Comparison of ENCODE assay signal across 24 cellular contexts in genomic region chr4:76558391-76559235, GRCh38.
DNase-seq lines count a peak whose midpoint lies in the region; FAIRE-seq and TF ChIP-seq lines count a peak whose summit lies in the region.
"Had no signal": no experiment of that assay in that cellular context is flagged by ENCODE, and none has a peak within 500 bp of the region (broad histone marks: within the 10 kb centered on the region; RNA-seq: fewer than 3 reads in every experiment).

No MANE protein-coding gene starts in this region.

- FAIRE-seq in H1 (lab: Jason Lieb, UNC), result peak; percentile 77
- FAIRE-seq: endothelial cell of umbilical vein had no signal

- no peak overlapping the region for H4K91ac ChIP-seq in H1 (replicated peaks; ENCODE audit: insufficient read length, low read length)

- no peaks in the 10 kb centered on the region for H3K79me1 ChIP-seq in H1 (ENCODE audit: low read depth, low read length)

- H3K9me3 ChIP-seq in HUES6 (ENCODE audit: control insufficient read depth, insufficient read depth, low read depth, low read length) (peaks cover 5% of the 10 kb centered on the region; the same call in 1 of the 2 replicates), H1 (ENCODE audit: insufficient read depth in 2 of 2, low read depth in 1 of 2, low read length in 1 of 2) (peaks cover 3 to 6% of the 10 kb centered on the region in 2 experiments; a peak in 1 of 4 replicates), neural cell (ENCODE audit: low read length) (peaks cover 5% of the 10 kb centered on the region)
- H3K9me3 ChIP-seq in effector memory CD4-positive, alpha-beta T cell (ENCODE audit: control insufficient read depth, low read length), result no peaks in the 10 kb centered on the region
- H3K9me3 ChIP-seq: body of pancreas, colonic mucosa, testis had no signal

- H3K4me2 ChIP-seq in H1 (ENCODE audit: insufficient read depth in 1 of 2, low read depth in 2 of 2, low read length in 2 of 2) (peak overlapping the region; percentile 54), neural cell (ENCODE audit: low read length) (peak overlapping the region; percentile 28)

- no peaks in the 10 kb centered on the region for H3K36me3 ChIP-seq in HUES6 (ENCODE audit: control insufficient read depth, insufficient read depth, low read length)
- no peaks in the 10 kb centered on the region for H3K36me3 ChIP-seq in H1 (ENCODE audit: control insufficient read depth in 2 of 4, insufficient read depth in 4 of 4, low read length in 3 of 4)
- no peaks in the 10 kb centered on the region for H3K36me3 ChIP-seq in neural cell (ENCODE audit: insufficient read depth, low read length)
- no peaks in the 10 kb centered on the region for H3K36me3 ChIP-seq in effector memory CD4-positive, alpha-beta T cell (ENCODE audit: control insufficient read depth, insufficient read depth, low read length)
- H3K36me3 ChIP-seq: colonic mucosa had no signal

- H3F3A ChIP-seq in neural cell (ENCODE audit: insufficient read depth, low read length, poor library complexity, severe bottlenecking), result no peaks in the 10 kb centered on the region

- no peaks in the 10 kb centered on the region for H3K27me3 Mint-ChIP-seq in Calu3 (ENCODE audit: unreplicated experiment)

- peak overlapping the region; percentile 30 for H3K4me3 Mint-ChIP-seq in Calu3 (ENCODE audit: low read depth, unreplicated experiment)
- H3K4me3 Mint-ChIP-seq: activated CD4-positive, alpha-beta T cell treated with anti-CD3 and anti-CD28 coated beads for 36 hours; CD4-positive, alpha-beta T cell; memory B cell; naive thymus-derived CD4-positive, alpha-beta T cell; stimulated activated memory B cell treated with anti-CD40 and anti-IgM and Interleukin-4, amounts not matched to agents 10 μg/mL and 1 μg/mL and 100 μg/mL, for 72 hours had no signal

- H2BK5ac ChIP-seq in H1 (ENCODE audit: low read depth, low read length), result no peak overlapping the region; the same call in 1 of the 2 replicates

- TF ChIP-seq RAD21 in H1 (IDR thresholded peaks at IDR 0.05 in 1 of 2, conservative IDR thresholded peaks at IDR 0.05 in 1 of 2; ENCODE audit: low read depth in 2 of 2, low read length in 2 of 2) (no peak), neural cell (conservative IDR thresholded peaks at IDR 0.05) (no peak)

- CTCF ChIA-PET in Calu3 (lab: Charles Lee), result no interaction called here
- CTCF ChIA-PET in H1 (lab: Charles Lee; ENCODE audit: partially characterized antibody), result no interaction called here

- 0 out of 2 replicates have a peak overlapping the region, but pooled peaks have one; percentile 49 for H2AK5ac ChIP-seq in H1 (ENCODE audit: low read depth, low read length)

- no peak overlapping the region for H3K9ac ChIP-seq in HUES6 (ENCODE audit: low read length)
- no peak overlapping the region for H3K9ac ChIP-seq in H1 (replicated peaks in 1 of 4; ENCODE audit: extremely low read depth in 1 of 4, low read depth in 3 of 4, low read length in 3 of 4)
- no peak overlapping the region for H3K9ac ChIP-seq in neural cell (ENCODE audit: low read length)

- DNase-seq in Calu3 (no peak), H1 (ENCODE audit: low read depth in 1 of 2, low spot score in 2 of 2) (no peak), NCI-H510A treated with DMSO at 0.1 percent for 48 hours (lab: John Stamatoyannopoulos, UW) (no peak), NCI-H748 treated with DMSO at 0.1 percent for 48 hours (lab: John Stamatoyannopoulos, UW) (no peak)
- no peak for DNase-seq in effector memory CD4-positive, alpha-beta T cell
- no peak for DNase-seq in activated naive CD4-positive, alpha-beta T cell (lab: John Stamatoyannopoulos, UW)
- DNase-seq: ACHN; activated CD4-positive, alpha-beta T cell treated with anti-CD3 and anti-CD28 coated beads for 36 hours; body of pancreas; CD4-positive, alpha-beta T cell; colonic mucosa; DMS53; naive thymus-derived CD4-positive, alpha-beta T cell; NCI-H1417; NCI-H526 treated with DMSO at 0.1 percent for 48 hours; posterior cingulate gyrus; SW 1271; testis had no signal

- no peak overlapping the region for H3K14ac ChIP-seq in H1 (ENCODE audit: insufficient read length)

- H3K27me3 ChIP-seq in HUES6 (ENCODE audit: control insufficient read depth, insufficient read depth, low read length), result no peaks in the 10 kb centered on the region
- no peaks in the 10 kb centered on the region for H3K27me3 ChIP-seq in H1 (replicated peaks in 1 of 4; ENCODE audit: control insufficient read depth in 3 of 4, extremely low read depth in 1 of 4, insufficient read depth in 3 of 4, low read length in 3 of 4)
- no peaks in the 10 kb centered on the region for H3K27me3 ChIP-seq in neural cell (ENCODE audit: insufficient read depth, low read depth, low read length)
- H3K27me3 ChIP-seq in effector memory CD4-positive, alpha-beta T cell (replicated peaks; ENCODE audit: control insufficient read depth, insufficient read depth, low read length, poor library complexity, severe bottlenecking), result no peaks in the 10 kb centered on the region
- H3K27me3 ChIP-seq: body of pancreas, colonic mucosa, testis had no signal

- H3K56ac ChIP-seq in H1 (replicated peaks; ENCODE audit: insufficient read length, low read depth, low read length), result no peak overlapping the region

- H3K18ac ChIP-seq in H1 (ENCODE audit: extremely low read depth, low read length), result peak overlapping the region; percentile 21; the same call in 1 of the 2 replicates

- H2BK15ac ChIP-seq in H1 (ENCODE audit: low read length), result no peak overlapping the region

- H3K23ac ChIP-seq in H1 (ENCODE audit: insufficient read length), result no peak overlapping the region

- peak overlapping the region; percentile 0; the same call in 1 of the 2 replicates for H3K4me3 ChIP-seq in HUES6 (ENCODE audit: low read depth, low read length)
- H3K4me3 ChIP-seq in H1 (ENCODE audit: extremely low read depth in 1 of 4, insufficient read depth in 2 of 4, low read depth in 3 of 4, low read length in 4 of 4), result peak overlapping the region in 1 of 4 experiments; percentile 27; a peak in 1 of 8 replicates
- H3K4me3 ChIP-seq in neural cell (ENCODE audit: low read length), result peak overlapping the region; percentile 37
- no peak overlapping the region for H3K4me3 ChIP-seq in effector memory CD4-positive, alpha-beta T cell (ENCODE audit: insufficient read depth, low read depth, low read length, poor library complexity, severe bottlenecking)
- H3K4me3 ChIP-seq: body of pancreas, colonic mucosa, testis had no signal

- H4K5ac ChIP-seq in H1 (ENCODE audit: insufficient read length, low read depth, low read length), result no peak overlapping the region

- H3K4me1 Mint-ChIP-seq in Calu3 (ENCODE audit: low read depth, unreplicated experiment), result peaks cover 34% of the 10 kb centered on the region
- H3K4me1 Mint-ChIP-seq: memory B cell; stimulated activated memory B cell treated with anti-CD40 and anti-IgM and Interleukin-4, amounts not matched to agents 10 μg/mL and 1 μg/mL and 100 μg/mL, for 72 hours had no signal

- H3K79me2 ChIP-seq in H1 (ENCODE audit: control insufficient read depth in 1 of 2, insufficient read depth in 2 of 2, low read length in 2 of 2) (no peaks in the 10 kb centered on the region), neural cell (replicated peaks; ENCODE audit: insufficient read depth, low read length) (no peaks in the 10 kb centered on the region)

- H3K27ac Mint-ChIP-seq in Calu3 (ENCODE audit: unreplicated experiment), result peak overlapping the region; percentile 82
- H3K27ac Mint-ChIP-seq: activated CD4-positive, alpha-beta T cell treated with anti-CD3 and anti-CD28 coated beads for 36 hours; activated naive CD4-positive, alpha-beta T cell treated with anti-CD3 and anti-CD28 coated beads, Interleukin-2, amount 50 U/mL, for 72 hours; CD4-positive, alpha-beta T cell; memory B cell; naive thymus-derived CD4-positive, alpha-beta T cell; stimulated activated memory B cell treated with anti-CD40 and anti-IgM and Interleukin-4, amounts not matched to agents 10 μg/mL and 1 μg/mL and 100 μg/mL, for 72 hours had no signal

- H3K27ac ChIP-seq in HUES6 (ENCODE audit: low read depth, low read length) (no peak overlapping the region), H1 (ENCODE audit: low read depth, low read length) (no peak overlapping the region), neural cell (ENCODE audit: low read length) (no peak overlapping the region)
- no peak overlapping the region for H3K27ac ChIP-seq in effector memory CD4-positive, alpha-beta T cell (ENCODE audit: insufficient read depth, low read length, poor library complexity, severe bottlenecking)
- H3K27ac ChIP-seq: body of pancreas, colonic mucosa, testis had no signal

- H2BK20ac ChIP-seq in H1 (ENCODE audit: low read length), result no peak overlapping the region; the same call in 1 of the 2 replicates

- TF ChIP-seq POLR2A in H1 (IDR thresholded peaks at IDR 0.05; ENCODE audit: control extremely low read depth in 1 of 2, low read depth in 2 of 2, low read length in 2 of 2), result no peak

- H4K20me1 ChIP-seq in H1 (replicated peaks in 1 of 2; ENCODE audit: control insufficient read depth in 1 of 2, insufficient read depth in 2 of 2, low read length in 2 of 2) (no peaks in the 10 kb centered on the region), neural cell (ENCODE audit: insufficient read depth) (no peaks in the 10 kb centered on the region)

- intact Hi-C loops in Calu3 (cut with micrococcal nuclease; ENCODE audit: unreplicated experiment), result no loop called here

- no peaks in the 10 kb centered on the region for H3K9me2 ChIP-seq in neural cell (ENCODE audit: insufficient read depth, low read length)

- TF ChIP-seq CTCF in Calu3 (IDR thresholded peaks at IDR 0.05; ENCODE audit: unreplicated experiment) (no peak), H1 (IDR thresholded peaks at IDR 0.05; ENCODE audit: control extremely low read depth in 1 of 3, insufficient read depth in 1 of 3, low read depth in 1 of 3, low read length in 3 of 3) (no peak), neural cell (IDR thresholded peaks at IDR 0.05; ENCODE audit: poor library complexity, severe bottlenecking) (no peak)

- H2BK120ac ChIP-seq in H1 (replicated peaks; ENCODE audit: low read depth, low read length), result no peak overlapping the region

- no peaks in the 10 kb centered on the region for H3K23me2 ChIP-seq in H1 (ENCODE audit: low read depth, low read length)

- TSS peak; percentile 77 for BruUV-seq in Calu3 (replicated peaks; lab: Mats Ljungman, UMichigan)

- H3K9me3 Mint-ChIP-seq in Calu3 (ENCODE audit: low read depth, unreplicated experiment), result no peaks in the 10 kb centered on the region
- H3K9me3 Mint-ChIP-seq: activated naive CD4-positive, alpha-beta T cell treated with anti-CD3 and anti-CD28 coated beads, Interleukin-2, amount 50 U/mL, for 72 hours; CD4-positive, alpha-beta T cell; memory B cell; naive thymus-derived CD4-positive, alpha-beta T cell; stimulated activated memory B cell treated with anti-CD40 and anti-IgM and Interleukin-4, amounts not matched to agents 10 μg/mL and 1 μg/mL and 100 μg/mL, for 72 hours had no signal

- H3K4ac ChIP-seq in H1 (replicated peaks; ENCODE audit: insufficient read length, low read depth, low read length), result no peak overlapping the region

- WGBS in H1 (ENCODE audit: extremely low coverage in 1 of 2, insufficient coverage in 1 of 2, insufficient read length in 1 of 2, insufficient replicate concordance in 2 of 2, low coverage in 1 of 2, low lambda C conversion rate in 2 of 2, missing lambda C conversion rate in 1 of 2), 2 experiments, result 17% methylated on average over 5 of the region's 5 CpGs; no CpG with 5 or more reads in 1 of the 2 experiments

- no peak overlapping the region; the same call in 1 of the 2 replicates for H2BK12ac ChIP-seq in H1 (ENCODE audit: low read depth, low read length)

- H3K4me1 ChIP-seq in HUES6 (ENCODE audit: control insufficient read depth, insufficient read depth, low read length) (peaks cover 30% of the 10 kb centered on the region), H1 (replicated peaks in 1 of 4; ENCODE audit: control insufficient read depth in 3 of 4, insufficient read depth in 4 of 4, low read length in 3 of 4) (peaks cover 3 to 19% (median 13%) of the 10 kb centered on the region in 4 experiments)
- no peaks in the 10 kb centered on the region for H3K4me1 ChIP-seq in effector memory CD4-positive, alpha-beta T cell (ENCODE audit: control insufficient read depth, insufficient read depth, low read length, poor library complexity, severe bottlenecking)
- H3K4me1 ChIP-seq: colonic mucosa had no signal

- no peak for TF ChIP-seq EP300 in H1 (IDR thresholded peaks at IDR 0.05; ENCODE audit: borderline replicate concordance in 1 of 2, low read depth in 2 of 2, low read length in 2 of 2)
- no peak for TF ChIP-seq EP300 in neural cell (conservative IDR thresholded peaks at IDR 0.05; ENCODE audit: poor library complexity, severe bottlenecking)

- POLR2A ChIA-PET in H1 (lab: Charles Lee; ENCODE audit: partially characterized antibody), result no interaction called here

- no peaks in the 10 kb centered on the region for H3K36me3 Mint-ChIP-seq in Calu3 (ENCODE audit: insufficient read depth, unreplicated experiment)
- H3K36me3 Mint-ChIP-seq: activated naive CD4-positive, alpha-beta T cell treated with anti-CD3 and anti-CD28 coated beads, Interleukin-2, amount 50 U/mL, for 72 hours; memory B cell; naive thymus-derived CD4-positive, alpha-beta T cell; stimulated activated memory B cell treated with anti-CD40 and anti-IgM and Interleukin-4, amounts not matched to agents 10 μg/mL and 1 μg/mL and 100 μg/mL, for 72 hours had no signal

- no peak overlapping the region for H4K8ac ChIP-seq in H1 (ENCODE audit: extremely low read depth, insufficient read depth, low read length)

- H2AFZ ChIP-seq in H1 (ENCODE audit: low read length) (no peak overlapping the region), neural cell (ENCODE audit: low read depth, low read length) (no peak overlapping the region)
